1 cellular context compared by ENCODE assay signal in the genomic region with DNA sequence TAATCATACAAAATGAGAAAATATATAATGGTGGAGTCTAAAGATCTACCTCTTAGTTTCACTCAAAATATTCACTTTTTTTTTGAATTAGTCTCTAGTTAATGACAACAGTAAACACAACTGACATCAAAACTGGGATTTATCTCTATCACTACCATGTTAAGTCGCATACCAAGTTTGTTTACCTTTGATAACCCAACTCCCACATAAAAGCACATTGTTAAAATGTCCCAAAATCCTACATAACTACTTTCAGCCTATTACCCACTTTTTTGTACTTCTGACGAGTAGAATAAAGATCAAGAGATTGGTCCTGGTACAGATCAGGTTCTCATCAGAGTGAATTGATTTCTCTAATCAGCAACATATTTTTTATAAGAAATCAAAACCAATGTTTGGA.
TF ChIP-seq lines count a peak whose summit lies in the region.

No MANE protein-coding gene starts in this region.

TF ChIP-seq in HepG2, 621 proteins besides CTCF, POLR2A, EP300 and RAD21 (continued from another document):
- TF ChIP-seq, protein P1, sequence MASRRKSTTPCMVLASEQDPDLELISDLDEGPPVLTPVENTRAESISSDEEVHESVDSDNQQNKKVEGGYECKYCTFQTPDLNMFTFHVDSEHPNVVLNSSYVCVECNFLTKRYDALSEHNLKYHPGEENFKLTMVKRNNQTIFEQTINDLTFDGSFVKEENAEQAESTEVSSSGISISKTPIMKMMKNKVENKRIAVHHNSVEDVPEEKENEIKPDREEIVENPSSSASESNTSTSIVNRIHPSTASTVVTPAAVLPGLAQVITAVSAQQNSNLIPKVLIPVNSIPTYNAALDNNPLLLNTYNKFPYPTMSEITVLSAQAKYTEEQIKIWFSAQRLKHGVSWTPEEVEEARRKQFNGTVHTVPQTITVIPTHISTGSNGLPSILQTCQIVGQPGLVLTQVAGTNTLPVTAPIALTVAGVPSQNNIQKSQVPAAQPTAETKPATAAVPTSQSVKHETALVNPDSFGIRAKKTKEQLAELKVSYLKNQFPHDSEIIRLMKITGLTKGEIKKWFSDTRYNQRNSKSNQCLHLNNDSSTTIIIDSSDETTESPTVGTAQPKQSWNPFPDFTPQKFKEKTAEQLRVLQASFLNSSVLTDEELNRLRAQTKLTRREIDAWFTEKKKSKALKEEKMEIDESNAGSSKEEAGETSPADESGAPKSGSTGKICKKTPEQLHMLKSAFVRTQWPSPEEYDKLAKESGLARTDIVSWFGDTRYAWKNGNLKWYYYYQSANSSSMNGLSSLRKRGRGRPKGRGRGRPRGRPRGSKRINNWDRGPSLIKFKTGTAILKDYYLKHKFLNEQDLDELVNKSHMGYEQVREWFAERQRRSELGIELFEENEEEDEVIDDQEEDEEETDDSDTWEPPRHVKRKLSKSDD (CRISPR knock-in tag; IDR thresholded peaks at IDR 0.05; ENCODE audit: low read depth) = no peak
- TF ChIP-seq PPARG (CRISPR knock-in tag; conservative IDR thresholded peaks at IDR 0.05) (0 out of 2 replicates have a peak, but pooled peaks have one; percentile 59), FOXA1 (IDR thresholded peaks at IDR 0.05) (no peak), FOXA1 (CRISPR knock-in tag; IDR thresholded peaks at IDR 0.05) (peak; percentile 27; the same call in 1 of the 2 replicates), SOX13 (IDR thresholded peaks at IDR 0.05) (no peak), SOX13 (CRISPR knock-in tag; conservative IDR thresholded peaks at IDR 0.05 in 1 of 2, IDR thresholded peaks at IDR 0.05 in 1 of 2) (peak in 1 of 2 experiments; percentile 60; a peak in 2 of 4 replicates), FOXP1 (IDR thresholded peaks at IDR 0.05) (no peak), FOXP1 (CRISPR knock-in tag; IDR thresholded peaks at IDR 0.05) (peak; percentile 21; the same call in 1 of the 2 replicates), CBFB (CRISPR knock-in tag; IDR thresholded peaks at IDR 0.05) (peak; percentile 65; the same call in 1 of the 2 replicates)
